Comparison of ENCODE assay signal across 8 cellular contexts in genomic region chr12:110280784-110281548, GRCh38.
A peak's percentile ranks its signal among the peaks of the same experiment; 100 is the strongest.
DNase-seq lines count a peak whose midpoint lies in the region; ATAC-seq and TF ChIP-seq lines count a peak whose summit lies in the region.

TSS of gene ATP2A2 (plus strand) at chr12:110281247. CDS start at chr12:110281790, 543 bp downstream.

- in situ Hi-C loops in astrocyte of the cerebellum (cut with HindIII; ENCODE audit: low sequenced_read_pairs), result no loop called here

- ATAC-seq in GM18517 (IDR thresholded peaks at IDR 0.05; ENCODE audit: unreplicated experiment) (peak; percentile 71), HG02981 (IDR thresholded peaks at IDR 0.05; ENCODE audit: unreplicated experiment) (peak; percentile 71)

- DNase-seq in NCI-H2081 (lab: John Stamatoyannopoulos, UW) (peak; percentile 94 to 95), T1000 (lab: John Stamatoyannopoulos, UW) (peak; percentile 81), astrocyte of the cerebellum (ENCODE audit: low read depth) (peak; percentile 65), hippocampal formation (lab: John Stamatoyannopoulos, UW) (peak; percentile 80 to 90), retinal pigment epithelial cell (ENCODE audit: low read depth) (no peak), cortex of kidney (lab: John Stamatoyannopoulos, UW) (no peak)

- H3K4me3 ChIP-seq in astrocyte of the cerebellum (ENCODE audit: low read depth, low read length) (peak within 1 kb of the TSS; percentile 67), retinal pigment epithelial cell (ENCODE audit: low read length) (peak within 1 kb of the TSS; percentile 71)

- TF ChIP-seq CTCF in astrocyte of the cerebellum (IDR thresholded peaks at IDR 0.05; ENCODE audit: low read depth, low read length, missing control alignments) (no peak), retinal pigment epithelial cell (conservative IDR thresholded peaks at IDR 0.05; ENCODE audit: low read depth, low read length) (no peak)

Comparison
In these comparisons a context has a peak if more than half of its experiments do, and no peak if none do; other contexts are left out.
1. DNase-seq: peak in NCI-H2081 (2 of 2), T1000 (single experiment), astrocyte of the cerebellum (single experiment) and hippocampal formation (2 of 2); none in retinal pigment epithelial cell (single experiment) and cortex of kidney (single experiment).